In the genomic region with DNA sequence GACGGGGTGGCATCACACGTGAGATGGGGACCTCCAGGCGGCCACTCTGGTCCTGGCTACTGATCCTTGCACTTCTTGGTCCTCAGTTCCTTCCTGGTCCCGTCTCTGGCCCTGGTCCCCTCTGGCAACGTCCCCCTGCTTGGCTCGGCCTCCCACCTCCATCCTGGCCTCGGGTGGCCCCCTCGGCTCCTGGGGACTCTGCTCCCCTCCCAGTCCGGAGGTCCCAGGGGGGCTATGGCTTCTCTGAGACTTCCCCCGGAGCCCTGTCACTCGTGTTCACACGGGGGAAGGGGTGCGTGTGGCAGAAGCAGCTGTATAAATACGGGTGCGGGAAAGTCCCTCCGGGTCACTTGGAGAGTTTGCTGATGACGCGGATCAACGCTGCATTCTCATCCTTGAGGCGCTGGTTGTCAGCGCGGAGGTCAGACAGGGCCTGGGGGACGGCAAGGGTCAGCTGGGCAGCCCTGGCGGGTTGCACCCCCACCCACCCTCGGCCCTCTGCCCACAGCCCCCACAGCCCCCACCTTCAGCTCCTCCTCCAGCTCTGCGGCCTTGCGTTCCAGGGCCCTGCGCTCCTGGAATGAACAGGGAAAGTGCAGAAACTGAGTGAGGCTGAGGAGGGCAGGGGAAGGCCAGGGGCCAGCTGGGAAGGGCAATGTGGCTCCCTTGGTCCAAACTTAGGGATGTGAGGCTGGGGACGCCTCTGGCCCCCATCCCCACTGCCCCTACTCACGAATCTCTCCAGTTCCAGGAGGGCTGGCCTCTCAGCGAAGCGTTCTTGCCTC, we compare ENCODE assay signal across 18 cellular contexts. TPM values are rescaled to one million over a fixed set of nuclear protein-coding genes. Genes with fewer than 3 reads are reported as not detected.
DNase-seq lines count a peak whose midpoint lies in the region; ATAC-seq and TF ChIP-seq lines count a peak whose summit lies in the region.
"Had no signal": no experiment of that assay in that cellular context is flagged by ENCODE, and none has a peak within 500 bp of the region (broad histone marks: within the 10 kb centered on the region; RNA-seq: fewer than 3 reads in every experiment).

No MANE protein-coding gene starts in this region.

- peaks cover 2 to 11% of the 10 kb centered on the region in 2 experiments; a peak in 3 of 4 replicates for H3K36me3 ChIP-seq in HCT116 (ENCODE audit: control insufficient read depth in 1 of 2, insufficient read depth in 2 of 2, low read length in 2 of 2)
- H3K36me3 ChIP-seq in RWPE2 (ENCODE audit: low read depth) = peaks cover 20% of the 10 kb centered on the region

- CTCF ChIA-PET in HCT116 (lab: Charles Lee) = no interaction called here

- no peaks in the 10 kb centered on the region for H3K9me3 Mint-ChIP-seq in neural crest cell
- H3K9me3 Mint-ChIP-seq: activated naive CD4-positive, alpha-beta T cell treated with anti-CD3 and anti-CD28 coated beads, Interleukin-2, amount 50 U/mL, for 24 hours; IgD-negative memory B cell; type B pancreatic cell had no signal

- BruUV-seq in HCT116 (replicated peaks; lab: Mats Ljungman, UMichigan) = TSS peak; percentile 71

- H3K9ac ChIP-seq in HCT116 (ENCODE audit: low read length) = no peak overlapping the region

- no peak for TF ChIP-seq POLR2A in HCT116 (IDR thresholded peaks at IDR 0.05; ENCODE audit: borderline replicate concordance, extremely low read depth, insufficient read depth, insufficient read length)

- H3K4me3 ChIP-seq in HCT116 (replicated peaks in 1 of 2; ENCODE audit: low read depth in 1 of 2, low read length in 2 of 2) (no peak overlapping the region), RWPE2 (ENCODE audit: severe bottlenecking) (no peak overlapping the region)
- H3K4me3 ChIP-seq: lung, MG63 had no signal

- no peak overlapping the region for H2AFZ ChIP-seq in HCT116 (ENCODE audit: low read depth, low read length, poor library complexity, severe bottlenecking)

- no peak for TF ChIP-seq RAD21 in HCT116 (IDR thresholded peaks at IDR 0.05; ENCODE audit: low read depth)

- no peak overlapping the region for H3K27ac ChIP-seq in HCT116 (ENCODE audit: low read depth, low read length)
- no peak overlapping the region for H3K27ac ChIP-seq in RWPE2 (ENCODE audit: poor library complexity, severe bottlenecking)
- H3K27ac ChIP-seq: epithelial cell of prostate had no signal

- POLR2A ChIA-PET in HCT116 (lab: Charles Lee) = no interaction called here

- H3K36me3 Mint-ChIP-seq in neural crest cell (ENCODE audit: low read depth) = peaks cover 2% of the 10 kb centered on the region

- H3K27me3 ChIP-seq in HCT116 (ENCODE audit: insufficient read depth, low read length) (no peaks in the 10 kb centered on the region), RWPE2 (ENCODE audit: insufficient read depth, poor library complexity, severe bottlenecking) (no peaks in the 10 kb centered on the region)
- H3K27me3 ChIP-seq: MG63 had no signal

- H3K9me2 ChIP-seq in HCT116 (ENCODE audit: insufficient read depth) = no peaks in the 10 kb centered on the region

- peaks cover 32% of the 10 kb centered on the region for H3K4me1 Mint-ChIP-seq in neural crest cell

- peaks cover 0 to 3% of the 10 kb centered on the region in 2 experiments; a peak in 1 of 4 replicates for H3K4me1 ChIP-seq in HCT116 (ENCODE audit: control insufficient read depth in 1 of 2, insufficient read depth in 2 of 2, low read length in 2 of 2)
- H3K4me1 ChIP-seq in RWPE2 (ENCODE audit: insufficient read depth, poor library complexity, severe bottlenecking) = no peaks in the 10 kb centered on the region

- TF ChIP-seq CTCF in HCT116 (IDR thresholded peaks at IDR 0.05 in 2 of 3, conservative IDR thresholded peaks at IDR 0.05 in 1 of 3; ENCODE audit: borderline replicate concordance in 1 of 3, insufficient read depth in 1 of 3, low read depth in 2 of 3, low read length in 2 of 3) (no peak), RWPE2 (IDR thresholded peaks at IDR 0.05; ENCODE audit: poor library complexity, severe bottlenecking) (no peak), neural crest cell (conservative IDR thresholded peaks at IDR 0.05) (no peak)

- no peaks in the 10 kb centered on the region for H4K20me1 ChIP-seq in HCT116 (ENCODE audit: insufficient read depth)

- H3K9me3 ChIP-seq in HCT116 (ENCODE audit: control insufficient read depth in 1 of 2, insufficient read depth in 1 of 2, low read depth in 1 of 2, low read length in 2 of 2) = no peaks in the 10 kb centered on the region
- H3K9me3 ChIP-seq in RWPE2 (ENCODE audit: severe bottlenecking) = no peaks in the 10 kb centered on the region
- H3K9me3 ChIP-seq: MG63 had no signal

- no peaks in the 10 kb centered on the region for H3K79me2 ChIP-seq in HCT116 (ENCODE audit: insufficient read depth, low read length)

- no peak overlapping the region for H3K4me2 ChIP-seq in HCT116 (ENCODE audit: low read length)

- H3K27ac Mint-ChIP-seq in neural crest cell (ENCODE audit: unreplicated experiment) = no peak overlapping the region
- H3K27ac Mint-ChIP-seq: activated naive CD4-positive, alpha-beta T cell treated with anti-CD3 and anti-CD28 coated beads, Interleukin-2, amount 50 U/mL, for 24 hours; IgD-negative memory B cell; type B pancreatic cell had no signal

- H3K27me3 Mint-ChIP-seq in neural crest cell (ENCODE audit: low read depth) = peaks cover 6% of the 10 kb centered on the region

- DNase-seq in HCT116 (ENCODE audit: low read depth, low spot score) (no peak), RWPE2 (ENCODE audit: low spot score) (peak; percentile 44), neural crest cell (ENCODE audit: low read depth, low spot score) (no peak), OCI-M1 (lab: John Stamatoyannopoulos, UW) (no peak), NCI-H1436 treated with DMSO at 0.1 percent for 48 hours (lab: John Stamatoyannopoulos, UW) (no peak)
- DNase-seq: activated CD4-positive, alpha-beta T cell treated with anti-CD3 and anti-CD28 coated beads for 1 hour; central memory CD4-positive, alpha-beta T cell; foreskin fibroblast; MG63; NCI-H1417 treated with DMSO at 0.1 percent for 48 hours; NCI-H510A treated with DMSO at 0.1 percent for 48 hours; T1000 had no signal

- intact Hi-C loops in HCT116 (cut with micrococcal nuclease) = no loop called here

- H3K4me3 Mint-ChIP-seq in neural crest cell = peak overlapping the region; percentile 70
- H3K4me3 Mint-ChIP-seq: activated naive CD4-positive, alpha-beta T cell treated with anti-CD3 and anti-CD28 coated beads, Interleukin-2, amount 50 U/mL, for 24 hours; IgD-negative memory B cell; type B pancreatic cell had no signal

- RAD21 ChIA-PET in HCT116 (lab: Charles Lee; ENCODE audit: low non-redundant PET in 1 of 2, low total read pairs in 2 of 2, uncharacterized antibody in 2 of 2, unreplicated experiment in 2 of 2) = no interaction called here

- ATAC-seq in HCT116 (no peak), RWPE2 (ENCODE audit: low read depth) (no peak)

TF ChIP-seq in HCT116, 20 proteins besides CTCF, POLR2A, EP300 and RAD21 (continues in another document):
- TF ChIP-seq EZH2phosphoT487 (IDR thresholded peaks at IDR 0.05; ENCODE audit: borderline replicate concordance) (no peak), EZH2 (IDR thresholded peaks at IDR 0.05) (no peak), ZFX (IDR thresholded peaks at IDR 0.05) (no peak), CEBPB (IDR thresholded peaks at IDR 0.05; ENCODE audit: low read depth) (no peak), JUND (IDR thresholded peaks at IDR 0.05) (no peak), FOSL1 (IDR thresholded peaks at IDR 0.05; ENCODE audit: low read depth) (no peak), YY1 (IDR thresholded peaks at IDR 0.05; ENCODE audit: extremely low read depth, insufficient replicate concordance, low read depth, low read length) (no peak), ELF1 (IDR thresholded peaks at IDR 0.05; ENCODE audit: borderline replicate concordance, low read depth) (no peak), SP1 (IDR thresholded peaks at IDR 0.05; ENCODE audit: low read depth) (no peak), EGR1 (IDR thresholded peaks at IDR 0.05; ENCODE audit: low read depth) (no peak)
- TF ChIP-seq, protein P1, sequence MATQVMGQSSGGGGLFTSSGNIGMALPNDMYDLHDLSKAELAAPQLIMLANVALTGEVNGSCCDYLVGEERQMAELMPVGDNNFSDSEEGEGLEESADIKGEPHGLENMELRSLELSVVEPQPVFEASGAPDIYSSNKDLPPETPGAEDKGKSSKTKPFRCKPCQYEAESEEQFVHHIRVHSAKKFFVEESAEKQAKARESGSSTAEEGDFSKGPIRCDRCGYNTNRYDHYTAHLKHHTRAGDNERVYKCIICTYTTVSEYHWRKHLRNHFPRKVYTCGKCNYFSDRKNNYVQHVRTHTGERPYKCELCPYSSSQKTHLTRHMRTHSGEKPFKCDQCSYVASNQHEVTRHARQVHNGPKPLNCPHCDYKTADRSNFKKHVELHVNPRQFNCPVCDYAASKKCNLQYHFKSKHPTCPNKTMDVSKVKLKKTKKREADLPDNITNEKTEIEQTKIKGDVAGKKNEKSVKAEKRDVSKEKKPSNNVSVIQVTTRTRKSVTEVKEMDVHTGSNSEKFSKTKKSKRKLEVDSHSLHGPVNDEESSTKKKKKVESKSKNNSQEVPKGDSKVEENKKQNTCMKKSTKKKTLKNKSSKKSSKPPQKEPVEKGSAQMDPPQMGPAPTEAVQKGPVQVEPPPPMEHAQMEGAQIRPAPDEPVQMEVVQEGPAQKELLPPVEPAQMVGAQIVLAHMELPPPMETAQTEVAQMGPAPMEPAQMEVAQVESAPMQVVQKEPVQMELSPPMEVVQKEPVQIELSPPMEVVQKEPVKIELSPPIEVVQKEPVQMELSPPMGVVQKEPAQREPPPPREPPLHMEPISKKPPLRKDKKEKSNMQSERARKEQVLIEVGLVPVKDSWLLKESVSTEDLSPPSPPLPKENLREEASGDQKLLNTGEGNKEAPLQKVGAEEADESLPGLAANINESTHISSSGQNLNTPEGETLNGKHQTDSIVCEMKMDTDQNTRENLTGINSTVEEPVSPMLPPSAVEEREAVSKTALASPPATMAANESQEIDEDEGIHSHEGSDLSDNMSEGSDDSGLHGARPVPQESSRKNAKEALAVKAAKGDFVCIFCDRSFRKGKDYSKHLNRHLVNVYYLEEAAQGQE (IDR thresholded peaks at IDR 0.05; ENCODE audit: low read depth) = no peak

RNA-seq across cellular contexts. Expression of gene EPS8L1, which starts 15.6 kb away (rescaled TPM):
- total RNA-seq in HCT116 (2021; ENCODE audit: unreplicated experiment) (62.1 TPM), neural crest cell (22.4 TPM in 2 replicates)
- 87.9 and 99.4 TPM in 2 replicates for polyA plus RNA-seq in HCT116 (2012)

RNA-seq across cellular contexts. Expression of gene PPP1R12C, which starts 26.1 kb away (rescaled TPM):
- total RNA-seq in HCT116 (2021; ENCODE audit: unreplicated experiment) = 83.2 TPM
- 50.0 and 59.9 TPM in 2 replicates for polyA plus RNA-seq in HCT116 (2012)
- 107 and 108 TPM in 2 replicates for total RNA-seq in neural crest cell

RNA-seq across cellular contexts. Expression of gene RDH13, which starts 28.4 kb away (rescaled TPM):
- total RNA-seq in HCT116 (2021; ENCODE audit: unreplicated experiment) = 31.1 TPM
- polyA plus RNA-seq in HCT116 (2012) = 22.7 and 23.1 TPM in 2 replicates
- 19.9 and 20.4 TPM in 2 replicates for total RNA-seq in neural crest cell

RNA-seq across cellular contexts. Expression of gene GP6, which starts 53.3 kb away (rescaled TPM):
- not detected for total RNA-seq in HCT116 (2021; ENCODE audit: unreplicated experiment)
- 0.42 and 0.46 TPM in 2 replicates for polyA plus RNA-seq in HCT116 (2012)
- 0.33 and 0.39 TPM in 2 replicates for total RNA-seq in neural crest cell
- total RNA-seq: dermis microvascular lymphatic vessel endothelial cell had no signal

RNA-seq across cellular contexts. Expression of gene TNNT1, which starts 57.7 kb away (rescaled TPM):
- total RNA-seq in HCT116 (2021; ENCODE audit: unreplicated experiment) (188 TPM), neural crest cell (1.1 TPM in 1 of 2 replicates, not detected in the other)
- 219 and 251 TPM in 2 replicates for polyA plus RNA-seq in HCT116 (2012)
- polyA plus RNA-seq: IgD-negative memory B cell had no signal
